1 cellular context compared by ENCODE assay signal in genomic region chr9:137295313-137296213, GRCh38.
A peak's percentile ranks its signal among the peaks of the same experiment; 100 is the strongest.
TF ChIP-seq lines count a peak whose summit lies in the region.

No MANE protein-coding gene starts in this region.

TF ChIP-seq in HepG2, 621 proteins besides CTCF, POLR2A, EP300 and RAD21:
- no peak for TF ChIP-seq ZNF674 (CRISPR knock-in tag; IDR thresholded peaks at IDR 0.05; ENCODE audit: low read depth)
- TF ChIP-seq DMAP1 (CRISPR knock-in tag; IDR thresholded peaks at IDR 0.05): 0 out of 2 replicates have a peak, but pooled peaks have one; percentile 3
- TF ChIP-seq, protein P1, sequence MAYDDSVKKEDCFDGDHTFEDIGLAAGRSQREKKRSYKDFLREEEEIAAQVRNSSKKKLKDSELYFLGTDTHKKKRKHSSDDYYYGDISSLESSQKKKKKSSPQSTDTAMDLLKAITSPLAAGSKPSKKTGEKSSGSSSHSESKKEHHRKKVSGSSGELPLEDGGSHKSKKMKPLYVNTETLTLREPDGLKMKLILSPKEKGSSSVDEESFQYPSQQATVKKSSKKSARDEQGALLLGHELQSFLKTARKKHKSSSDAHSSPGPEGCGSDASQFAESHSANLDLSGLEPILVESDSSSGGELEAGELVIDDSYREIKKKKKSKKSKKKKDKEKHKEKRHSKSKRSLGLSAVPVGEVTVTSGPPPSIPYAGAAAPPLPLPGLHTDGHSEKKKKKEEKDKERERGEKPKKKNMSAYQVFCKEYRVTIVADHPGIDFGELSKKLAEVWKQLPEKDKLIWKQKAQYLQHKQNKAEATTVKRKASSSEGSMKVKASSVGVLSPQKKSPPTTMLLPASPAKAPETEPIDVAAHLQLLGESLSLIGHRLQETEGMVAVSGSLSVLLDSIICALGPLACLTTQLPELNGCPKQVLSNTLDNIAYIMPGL (CRISPR knock-in tag; IDR thresholded peaks at IDR 0.05; ENCODE audit: borderline replicate concordance in 1 of 2, low read depth in 1 of 2): 0 out of 4 replicates have a peak, but pooled peaks of 1 of the 2 experiments have one; percentile 4
- 0 out of 2 replicates have a peak, but pooled peaks have one; percentile 3 for TF ChIP-seq ZNF101 (CRISPR knock-in tag; IDR thresholded peaks at IDR 0.05; ENCODE audit: borderline replicate concordance, low read depth)
- TF ChIP-seq ZNF441 (CRISPR knock-in tag; IDR thresholded peaks at IDR 0.05; ENCODE audit: borderline replicate concordance): peak; percentile 97
- TF ChIP-seq, protein P2, sequence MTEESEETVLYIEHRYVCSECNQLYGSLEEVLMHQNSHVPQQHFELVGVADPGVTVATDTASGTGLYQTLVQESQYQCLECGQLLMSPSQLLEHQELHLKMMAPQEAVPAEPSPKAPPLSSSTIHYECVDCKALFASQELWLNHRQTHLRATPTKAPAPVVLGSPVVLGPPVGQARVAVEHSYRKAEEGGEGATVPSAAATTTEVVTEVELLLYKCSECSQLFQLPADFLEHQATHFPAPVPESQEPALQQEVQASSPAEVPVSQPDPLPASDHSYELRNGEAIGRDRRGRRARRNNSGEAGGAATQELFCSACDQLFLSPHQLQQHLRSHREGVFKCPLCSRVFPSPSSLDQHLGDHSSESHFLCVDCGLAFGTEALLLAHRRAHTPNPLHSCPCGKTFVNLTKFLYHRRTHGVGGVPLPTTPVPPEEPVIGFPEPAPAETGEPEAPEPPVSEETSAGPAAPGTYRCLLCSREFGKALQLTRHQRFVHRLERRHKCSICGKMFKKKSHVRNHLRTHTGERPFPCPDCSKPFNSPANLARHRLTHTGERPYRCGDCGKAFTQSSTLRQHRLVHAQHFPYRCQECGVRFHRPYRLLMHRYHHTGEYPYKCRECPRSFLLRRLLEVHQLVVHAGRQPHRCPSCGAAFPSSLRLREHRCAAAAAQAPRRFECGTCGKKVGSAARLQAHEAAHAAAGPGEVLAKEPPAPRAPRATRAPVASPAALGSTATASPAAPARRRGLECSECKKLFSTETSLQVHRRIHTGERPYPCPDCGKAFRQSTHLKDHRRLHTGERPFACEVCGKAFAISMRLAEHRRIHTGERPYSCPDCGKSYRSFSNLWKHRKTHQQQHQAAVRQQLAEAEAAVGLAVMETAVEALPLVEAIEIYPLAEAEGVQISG (CRISPR knock-in tag; IDR thresholded peaks at IDR 0.05): peak; percentile 30; the same call in 1 of the 2 replicates
- peak; percentile 67; the same call in 1 of the 2 replicates for TF ChIP-seq MAX (IDR thresholded peaks at IDR 0.05)
- no peak for TF ChIP-seq ZBTB49 (CRISPR knock-in tag; IDR thresholded peaks at IDR 0.05; ENCODE audit: borderline replicate concordance)
- TF ChIP-seq SAP130 (CRISPR knock-in tag; IDR thresholded peaks at IDR 0.05; ENCODE audit: low read depth): 0 out of 2 replicates have a peak, but pooled peaks have one; percentile 6
- 0 out of 2 replicates have a peak, but pooled peaks have one; percentile 2 for TF ChIP-seq CAMTA2 (CRISPR knock-in tag; IDR thresholded peaks at IDR 0.05; ENCODE audit: borderline replicate concordance)
- TF ChIP-seq STAG1 (CRISPR knock-in tag; IDR thresholded peaks at IDR 0.05): peak; percentile 48; the same call in 1 of the 2 replicates
- 0 out of 2 replicates have a peak, but pooled peaks have one; percentile 26 for TF ChIP-seq ZBTB2 (CRISPR knock-in tag; IDR thresholded peaks at IDR 0.05; ENCODE audit: low read depth)
- TF ChIP-seq TARDBP (CRISPR knock-in tag; IDR thresholded peaks at IDR 0.05): no peak
- 0 out of 2 replicates have a peak, but pooled peaks have one; percentile 27 for TF ChIP-seq SP4 (CRISPR knock-in tag; IDR thresholded peaks at IDR 0.05)
- 0 out of 2 replicates have a peak, but pooled peaks have one; percentile 35 for TF ChIP-seq ZNF563 (CRISPR knock-in tag; IDR thresholded peaks at IDR 0.05)
- TF ChIP-seq TERF1 (CRISPR knock-in tag; IDR thresholded peaks at IDR 0.05): no peak
- peak; percentile 52; the same call in 1 of the 2 replicates for TF ChIP-seq HOXA3 (CRISPR knock-in tag; IDR thresholded peaks at IDR 0.05)
- TF ChIP-seq TAF1 (CRISPR knock-in tag; IDR thresholded peaks at IDR 0.05): no peak
- peak; percentile 1; the same call in 1 of the 2 replicates for TF ChIP-seq TFDP1 (CRISPR knock-in tag; IDR thresholded peaks at IDR 0.05; ENCODE audit: borderline replicate concordance)
- peak; percentile 41 for TF ChIP-seq ZNF777 (CRISPR knock-in tag; IDR thresholded peaks at IDR 0.05)
- TF ChIP-seq ZNF839 (CRISPR knock-in tag; IDR thresholded peaks at IDR 0.05; ENCODE audit: borderline replicate concordance): no peak
- peak; percentile 30 for TF ChIP-seq ZFY (CRISPR knock-in tag; IDR thresholded peaks at IDR 0.05)
- TF ChIP-seq ZFX (CRISPR knock-in tag; IDR thresholded peaks at IDR 0.05; ENCODE audit: low read depth): 0 out of 2 replicates have a peak, but pooled peaks have one; percentile 26
